In the genomic region with DNA sequence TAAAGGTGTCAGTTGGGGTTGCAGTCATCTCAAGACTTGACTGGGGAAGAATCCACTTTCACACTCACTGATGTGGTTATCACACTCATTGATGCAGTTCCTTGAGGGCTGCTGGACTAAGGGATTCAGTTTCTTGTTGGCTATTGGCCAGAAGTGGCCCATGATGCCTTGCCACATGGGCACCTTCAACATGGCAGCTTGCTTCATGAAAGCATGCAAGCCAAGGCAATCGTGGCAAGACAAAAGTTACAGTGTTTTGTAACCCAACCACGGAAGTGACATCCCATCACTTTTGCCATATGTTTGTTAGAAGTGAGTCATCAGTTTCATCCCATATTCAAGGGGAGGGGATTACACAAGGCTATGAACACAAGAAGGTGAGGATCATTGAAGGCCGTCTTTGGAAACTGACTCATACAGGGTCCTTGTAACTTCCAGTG, we compare ENCODE assay signal across 1 cellular context.
TF ChIP-seq lines count a peak whose summit lies in the region.

No MANE protein-coding gene starts in this region.

TF ChIP-seq in HepG2, 621 proteins besides CTCF, POLR2A, EP300 and RAD21 (continues in another document):
- TF ChIP-seq, protein P1, sequence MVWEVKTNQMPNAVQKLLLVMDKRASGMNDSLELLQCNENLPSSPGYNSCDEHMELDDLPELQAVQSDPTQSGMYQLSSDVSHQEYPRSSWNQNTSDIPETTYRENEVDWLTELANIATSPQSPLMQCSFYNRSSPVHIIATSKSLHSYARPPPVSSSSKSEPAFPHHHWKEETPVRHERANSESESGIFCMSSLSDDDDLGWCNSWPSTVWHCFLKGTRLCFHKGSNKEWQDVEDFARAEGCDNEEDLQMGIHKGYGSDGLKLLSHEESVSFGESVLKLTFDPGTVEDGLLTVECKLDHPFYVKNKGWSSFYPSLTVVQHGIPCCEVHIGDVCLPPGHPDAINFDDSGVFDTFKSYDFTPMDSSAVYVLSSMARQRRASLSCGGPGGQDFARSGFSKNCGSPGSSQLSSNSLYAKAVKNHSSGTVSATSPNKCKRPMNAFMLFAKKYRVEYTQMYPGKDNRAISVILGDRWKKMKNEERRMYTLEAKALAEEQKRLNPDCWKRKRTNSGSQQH (CRISPR knock-in tag; IDR thresholded peaks at IDR 0.05; ENCODE audit: low read depth): peak; percentile 3; the same call in 1 of the 2 replicates
- TF ChIP-seq POGZ (CRISPR knock-in tag; IDR thresholded peaks at IDR 0.05) (peak; percentile 62; the same call in 1 of the 2 replicates), KDM1A (CRISPR knock-in tag; IDR thresholded peaks at IDR 0.05) (0 out of 2 replicates have a peak, but pooled peaks have one; percentile 30), SYNCRIP (IDR thresholded peaks at IDR 0.05; ENCODE audit: insufficient read depth, low read depth, low read length) (no peak), ZNF776 (CRISPR knock-in tag; IDR thresholded peaks at IDR 0.05) (no peak), JUN (CRISPR knock-in tag; IDR thresholded peaks at IDR 0.05) (no peak), ZBTB33 (CRISPR knock-in tag; IDR thresholded peaks at IDR 0.05) (0 out of 2 replicates have a peak, but pooled peaks have one; percentile 27), MAX (IDR thresholded peaks at IDR 0.05) (peak; percentile 62; the same call in 1 of the 2 replicates), SUZ12 (IDR thresholded peaks at IDR 0.05; ENCODE audit: low read depth, low read length) (no peak), KMT2A (CRISPR knock-in tag; IDR thresholded peaks at IDR 0.05) (no peak), GATAD1 (CRISPR knock-in tag; IDR thresholded peaks at IDR 0.05) (no peak), MXI1 (IDR thresholded peaks at IDR 0.05; ENCODE audit: borderline replicate concordance, low read depth, low read length) (peak; percentile 47; the same call in 1 of the 3 replicates), CCDC6 (CRISPR knock-in tag; IDR thresholded peaks at IDR 0.05) (no peak), ZNF572 (CRISPR knock-in tag; IDR thresholded peaks at IDR 0.05) (no peak), ZBTB49 (CRISPR knock-in tag; IDR thresholded peaks at IDR 0.05; ENCODE audit: borderline replicate concordance) (no peak), ZNF510 (CRISPR knock-in tag; IDR thresholded peaks at IDR 0.05; ENCODE audit: low read depth) (no peak), CHD4 (IDR thresholded peaks at IDR 0.05; ENCODE audit: borderline replicate concordance, low read length) (no peak), ZNF24 (IDR thresholded peaks at IDR 0.05) (peak; percentile 61), TBX3 (IDR thresholded peaks at IDR 0.05; ENCODE audit: borderline replicate concordance) (peak; percentile 50; the same call in 1 of the 2 replicates), RXRB (CRISPR knock-in tag; IDR thresholded peaks at IDR 0.05; ENCODE audit: borderline replicate concordance) (0 out of 2 replicates have a peak, but pooled peaks have one; percentile 39), PRDM10 (CRISPR knock-in tag; IDR thresholded peaks at IDR 0.05; ENCODE audit: low read depth) (0 out of 2 replicates have a peak, but pooled peaks have one; percentile 30), NONO (IDR thresholded peaks at IDR 0.05) (no peak), NONO (CRISPR knock-in tag; conservative IDR thresholded peaks at IDR 0.05) (no peak; the same call in 1 of the 2 replicates), PRPF4 (IDR thresholded peaks at IDR 0.05; ENCODE audit: low read depth, low read length, poor library complexity, severe bottlenecking) (no peak), ZNF234 (CRISPR knock-in tag; conservative IDR thresholded peaks at IDR 0.05) (no peak)
- TF ChIP-seq, protein P2, sequence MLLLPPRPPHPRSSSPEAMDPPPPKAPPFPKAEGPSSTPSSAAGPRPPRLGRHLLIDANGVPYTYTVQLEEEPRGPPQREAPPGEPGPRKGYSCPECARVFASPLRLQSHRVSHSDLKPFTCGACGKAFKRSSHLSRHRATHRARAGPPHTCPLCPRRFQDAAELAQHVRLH (CRISPR knock-in tag; IDR thresholded peaks at IDR 0.05; ENCODE audit: borderline replicate concordance, low read depth): no peak
- TF ChIP-seq, protein P3, sequence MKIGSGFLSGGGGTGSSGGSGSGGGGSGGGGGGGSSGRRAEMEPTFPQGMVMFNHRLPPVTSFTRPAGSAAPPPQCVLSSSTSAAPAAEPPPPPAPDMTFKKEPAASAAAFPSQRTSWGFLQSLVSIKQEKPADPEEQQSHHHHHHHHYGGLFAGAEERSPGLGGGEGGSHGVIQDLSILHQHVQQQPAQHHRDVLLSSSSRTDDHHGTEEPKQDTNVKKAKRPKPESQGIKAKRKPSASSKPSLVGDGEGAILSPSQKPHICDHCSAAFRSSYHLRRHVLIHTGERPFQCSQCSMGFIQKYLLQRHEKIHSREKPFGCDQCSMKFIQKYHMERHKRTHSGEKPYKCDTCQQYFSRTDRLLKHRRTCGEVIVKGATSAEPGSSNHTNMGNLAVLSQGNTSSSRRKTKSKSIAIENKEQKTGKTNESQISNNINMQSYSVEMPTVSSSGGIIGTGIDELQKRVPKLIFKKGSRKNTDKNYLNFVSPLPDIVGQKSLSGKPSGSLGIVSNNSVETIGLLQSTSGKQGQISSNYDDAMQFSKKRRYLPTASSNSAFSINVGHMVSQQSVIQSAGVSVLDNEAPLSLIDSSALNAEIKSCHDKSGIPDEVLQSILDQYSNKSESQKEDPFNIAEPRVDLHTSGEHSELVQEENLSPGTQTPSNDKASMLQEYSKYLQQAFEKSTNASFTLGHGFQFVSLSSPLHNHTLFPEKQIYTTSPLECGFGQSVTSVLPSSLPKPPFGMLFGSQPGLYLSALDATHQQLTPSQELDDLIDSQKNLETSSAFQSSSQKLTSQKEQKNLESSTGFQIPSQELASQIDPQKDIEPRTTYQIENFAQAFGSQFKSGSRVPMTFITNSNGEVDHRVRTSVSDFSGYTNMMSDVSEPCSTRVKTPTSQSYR (CRISPR knock-in tag; IDR thresholded peaks at IDR 0.05; ENCODE audit: borderline replicate concordance): 0 out of 2 replicates have a peak, but pooled peaks have one; percentile 37
- TF ChIP-seq, protein P4, sequence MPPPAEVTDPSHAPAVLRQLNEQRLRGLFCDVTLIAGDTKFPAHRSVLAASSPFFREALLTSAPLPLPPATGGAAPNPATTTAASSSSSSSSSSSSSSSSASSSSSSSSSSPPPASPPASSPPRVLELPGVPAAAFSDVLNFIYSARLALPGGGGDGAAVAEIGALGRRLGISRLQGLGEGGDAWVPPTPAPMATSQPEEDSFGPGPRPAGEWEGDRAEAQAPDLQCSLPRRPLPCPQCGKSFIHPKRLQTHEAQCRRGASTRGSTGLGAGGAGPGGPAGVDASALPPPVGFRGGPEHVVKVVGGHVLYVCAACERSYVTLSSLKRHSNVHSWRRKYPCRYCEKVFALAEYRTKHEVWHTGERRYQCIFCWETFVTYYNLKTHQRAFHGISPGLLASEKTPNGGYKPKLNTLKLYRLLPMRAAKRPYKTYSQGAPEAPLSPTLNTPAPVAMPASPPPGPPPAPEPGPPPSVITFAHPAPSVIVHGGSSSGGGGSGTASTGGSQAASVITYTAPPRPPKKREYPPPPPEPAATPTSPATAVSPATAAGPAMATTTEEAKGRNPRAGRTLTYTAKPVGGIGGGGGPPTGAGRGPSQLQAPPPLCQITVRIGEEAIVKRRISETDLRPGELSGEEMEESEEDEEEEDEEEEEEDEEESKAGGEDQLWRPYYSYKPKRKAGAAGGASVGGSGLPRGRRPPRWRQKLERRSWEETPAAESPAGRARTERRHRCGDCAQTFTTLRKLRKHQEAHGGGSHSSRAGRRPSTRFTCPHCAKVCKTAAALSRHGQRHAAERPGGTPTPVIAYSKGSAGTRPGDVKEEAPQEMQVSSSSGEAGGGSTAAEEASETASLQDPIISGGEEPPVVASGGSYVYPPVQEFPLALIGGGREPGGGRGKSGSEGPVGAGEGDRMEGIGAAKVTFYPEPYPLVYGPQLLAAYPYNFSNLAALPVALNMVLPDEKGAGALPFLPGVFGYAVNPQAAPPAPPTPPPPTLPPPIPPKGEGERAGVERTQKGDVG (CRISPR knock-in tag; IDR thresholded peaks at IDR 0.05; ENCODE audit: borderline replicate concordance): no peak
- TF ChIP-seq, protein P5, sequence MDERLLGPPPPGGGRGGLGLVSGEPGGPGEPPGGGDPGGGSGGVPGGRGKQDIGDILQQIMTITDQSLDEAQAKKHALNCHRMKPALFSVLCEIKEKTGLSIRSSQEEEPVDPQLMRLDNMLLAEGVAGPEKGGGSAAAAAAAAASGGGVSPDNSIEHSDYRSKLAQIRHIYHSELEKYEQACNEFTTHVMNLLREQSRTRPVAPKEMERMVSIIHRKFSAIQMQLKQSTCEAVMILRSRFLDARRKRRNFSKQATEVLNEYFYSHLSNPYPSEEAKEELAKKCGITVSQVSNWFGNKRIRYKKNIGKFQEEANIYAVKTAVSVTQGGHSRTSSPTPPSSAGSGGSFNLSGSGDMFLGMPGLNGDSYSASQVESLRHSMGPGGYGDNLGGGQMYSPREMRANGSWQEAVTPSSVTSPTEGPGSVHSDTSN (CRISPR knock-in tag; IDR thresholded peaks at IDR 0.05): no peak
- TF ChIP-seq, protein P6, sequence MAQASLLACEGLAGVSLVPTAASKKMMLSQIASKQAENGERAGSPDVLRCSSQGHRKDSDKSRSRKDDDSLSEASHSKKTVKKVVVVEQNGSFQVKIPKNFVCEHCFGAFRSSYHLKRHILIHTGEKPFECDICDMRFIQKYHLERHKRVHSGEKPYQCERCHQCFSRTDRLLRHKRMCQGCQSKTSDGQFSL (CRISPR knock-in tag; IDR thresholded peaks at IDR 0.05): no peak
- TF ChIP-seq, protein P7, sequence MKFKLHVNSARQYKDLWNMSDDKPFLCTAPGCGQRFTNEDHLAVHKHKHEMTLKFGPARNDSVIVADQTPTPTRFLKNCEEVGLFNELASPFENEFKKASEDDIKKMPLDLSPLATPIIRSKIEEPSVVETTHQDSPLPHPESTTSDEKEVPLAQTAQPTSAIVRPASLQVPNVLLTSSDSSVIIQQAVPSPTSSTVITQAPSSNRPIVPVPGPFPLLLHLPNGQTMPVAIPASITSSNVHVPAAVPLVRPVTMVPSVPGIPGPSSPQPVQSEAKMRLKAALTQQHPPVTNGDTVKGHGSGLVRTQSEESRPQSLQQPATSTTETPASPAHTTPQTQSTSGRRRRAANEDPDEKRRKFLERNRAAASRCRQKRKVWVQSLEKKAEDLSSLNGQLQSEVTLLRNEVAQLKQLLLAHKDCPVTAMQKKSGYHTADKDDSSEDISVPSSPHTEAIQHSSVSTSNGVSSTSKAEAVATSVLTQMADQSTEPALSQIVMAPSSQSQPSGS (CRISPR knock-in tag; IDR thresholded peaks at IDR 0.05): no peak
